7 cellular contexts compared by ENCODE assay signal in genomic region chr22:22003233-22003632, GRCh38.
"Had no signal": no experiment of that assay in that cellular context is flagged by ENCODE, and none has a peak within 500 bp of the region (broad histone marks: within the 10 kb centered on the region; RNA-seq: fewer than 3 reads in every experiment).

No MANE protein-coding gene starts in this region.

- H3K4me3 ChIP-seq: GM23248, HAP-1 had no signal

- ATAC-seq: HCT116 had no signal

- DNase-seq: GM23248, GOT3, H7, KG1 had no signal

- H3K27ac ChIP-seq: GM23248 had no signal

- H3K36me3 ChIP-seq: HAP-1 had no signal

- H3K9me3 ChIP-seq: HAP-1 had no signal

- H3K9ac ChIP-seq: GM23248 had no signal

- FAIRE-seq: HTR-8/SVneo had no signal

- H2AFZ ChIP-seq: GM23248 had no signal
